Comparison of ENCODE assay signal across 14 cellular contexts in genomic region chr3:58003093-58003492, GRCh38.
"Had no signal": no experiment of that assay in that cellular context is flagged by ENCODE, and none has a peak within 500 bp of the region (broad histone marks: within the 10 kb centered on the region; RNA-seq: fewer than 3 reads in every experiment).

No MANE protein-coding gene starts in this region.

- H3K4me3 ChIP-seq: dorsolateral prefrontal cortex, right atrium auricular region, uterus had no signal

- H3K27ac ChIP-seq: dorsolateral prefrontal cortex, right atrium auricular region, uterus, VCaP had no signal

- H3K36me3 ChIP-seq: right atrium auricular region, uterus had no signal

- H3K27me3 ChIP-seq: dorsolateral prefrontal cortex, right atrium auricular region, uterus had no signal

- DNase-seq: activated CD4-positive, alpha-beta T cell treated with anti-CD3 and anti-CD28 coated beads for 1 hour; activated CD4-positive, alpha-beta T cell treated with anti-CD3 and anti-CD28 coated beads, Interleukin-2, amount 50 U/mL, for 4 hours; activated naive CD4-positive, alpha-beta T cell treated with Interleukin-2 at 50 U/mL for 16 hours; activated T-cell treated with anti-CD3 and anti-CD28 coated beads for 4 hours; dorsolateral prefrontal cortex; islet precursor cell; mammary epithelial cell; natural killer cell; stimulated activated CD4-positive, alpha-beta T cell treated with anti-CD3 and anti-CD28 coated beads, Interleukin-2, amount 100 ng/mL, for 48 hours; uterus had no signal

- ATAC-seq: esophagus mucosa; natural killer cell; stimulated activated memory B cell treated with anti-CD40 and anti-IgM and Interleukin-4, amounts not matched to agents 10 μg/mL and 1 μg/mL and 100 μg/mL, for 72 hours had no signal

- H3K4me1 ChIP-seq: uterus had no signal

- H3K9me3 ChIP-seq: right atrium auricular region, uterus had no signal
